Comparison of ENCODE assay signal across 1 cellular context in the genomic region with DNA sequence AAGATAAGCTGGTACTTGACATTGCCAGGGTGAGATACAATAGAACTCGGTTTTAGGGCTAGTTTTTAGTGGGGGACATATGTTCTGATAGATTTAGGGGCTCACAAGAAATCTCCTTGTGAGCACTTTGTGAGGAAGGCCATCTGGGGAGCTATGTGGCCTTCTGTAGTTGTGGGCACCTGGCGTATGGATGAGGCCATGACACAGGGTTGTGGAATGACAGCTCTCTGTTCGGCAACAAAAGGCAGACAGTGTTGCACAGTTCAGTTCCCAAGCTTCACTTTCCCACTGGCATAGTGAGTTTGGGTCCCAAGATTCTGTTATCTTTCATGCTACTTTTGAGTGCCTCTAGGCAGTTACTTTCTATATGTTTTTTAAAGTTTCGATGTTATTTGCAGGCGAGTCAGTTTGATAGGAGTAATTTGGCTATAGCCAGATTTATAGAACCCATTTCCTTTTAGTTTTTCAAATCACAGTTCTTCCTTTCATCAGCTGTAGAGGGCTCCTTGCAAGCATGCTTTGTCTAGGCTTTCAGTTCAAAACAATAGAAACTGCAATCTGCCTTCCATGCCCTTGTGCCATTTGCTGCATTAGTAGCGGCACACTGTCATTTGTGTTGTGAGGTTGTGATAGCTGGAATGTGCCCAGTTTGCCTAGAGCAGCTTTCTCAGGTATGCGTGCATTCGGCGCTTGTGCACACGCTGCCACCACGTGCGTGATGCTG.
TF ChIP-seq lines count a peak whose summit lies in the region.

No MANE protein-coding gene starts in this region.

TF ChIP-seq in WTC11, 78 proteins besides CTCF, POLR2A, EP300 and RAD21 (continued from another document):
- TF ChIP-seq AFF4 (CRISPR knock-in tag; IDR thresholded peaks at IDR 0.05; ENCODE audit: borderline replicate concordance) = no peak
- no peak for TF ChIP-seq ZNF416 (CRISPR knock-in tag; IDR thresholded peaks at IDR 0.05)
- no peak for TF ChIP-seq TEAD4 (CRISPR knock-in tag; IDR thresholded peaks at IDR 0.05)
- TF ChIP-seq ESRRA (CRISPR knock-in tag; IDR thresholded peaks at IDR 0.05; ENCODE audit: borderline replicate concordance) = no peak
- TF ChIP-seq, protein P1, sequence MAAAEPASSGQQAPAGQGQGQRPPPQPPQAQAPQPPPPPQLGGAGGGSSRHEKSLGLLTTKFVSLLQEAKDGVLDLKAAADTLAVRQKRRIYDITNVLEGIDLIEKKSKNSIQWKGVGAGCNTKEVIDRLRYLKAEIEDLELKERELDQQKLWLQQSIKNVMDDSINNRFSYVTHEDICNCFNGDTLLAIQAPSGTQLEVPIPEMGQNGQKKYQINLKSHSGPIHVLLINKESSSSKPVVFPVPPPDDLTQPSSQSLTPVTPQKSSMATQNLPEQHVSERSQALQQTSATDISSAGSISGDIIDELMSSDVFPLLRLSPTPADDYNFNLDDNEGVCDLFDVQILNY (CRISPR knock-in tag; IDR thresholded peaks at IDR 0.05) = no peak
- TF ChIP-seq, protein P2, sequence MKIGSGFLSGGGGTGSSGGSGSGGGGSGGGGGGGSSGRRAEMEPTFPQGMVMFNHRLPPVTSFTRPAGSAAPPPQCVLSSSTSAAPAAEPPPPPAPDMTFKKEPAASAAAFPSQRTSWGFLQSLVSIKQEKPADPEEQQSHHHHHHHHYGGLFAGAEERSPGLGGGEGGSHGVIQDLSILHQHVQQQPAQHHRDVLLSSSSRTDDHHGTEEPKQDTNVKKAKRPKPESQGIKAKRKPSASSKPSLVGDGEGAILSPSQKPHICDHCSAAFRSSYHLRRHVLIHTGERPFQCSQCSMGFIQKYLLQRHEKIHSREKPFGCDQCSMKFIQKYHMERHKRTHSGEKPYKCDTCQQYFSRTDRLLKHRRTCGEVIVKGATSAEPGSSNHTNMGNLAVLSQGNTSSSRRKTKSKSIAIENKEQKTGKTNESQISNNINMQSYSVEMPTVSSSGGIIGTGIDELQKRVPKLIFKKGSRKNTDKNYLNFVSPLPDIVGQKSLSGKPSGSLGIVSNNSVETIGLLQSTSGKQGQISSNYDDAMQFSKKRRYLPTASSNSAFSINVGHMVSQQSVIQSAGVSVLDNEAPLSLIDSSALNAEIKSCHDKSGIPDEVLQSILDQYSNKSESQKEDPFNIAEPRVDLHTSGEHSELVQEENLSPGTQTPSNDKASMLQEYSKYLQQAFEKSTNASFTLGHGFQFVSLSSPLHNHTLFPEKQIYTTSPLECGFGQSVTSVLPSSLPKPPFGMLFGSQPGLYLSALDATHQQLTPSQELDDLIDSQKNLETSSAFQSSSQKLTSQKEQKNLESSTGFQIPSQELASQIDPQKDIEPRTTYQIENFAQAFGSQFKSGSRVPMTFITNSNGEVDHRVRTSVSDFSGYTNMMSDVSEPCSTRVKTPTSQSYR (CRISPR knock-in tag; IDR thresholded peaks at IDR 0.05) = no peak
- TF ChIP-seq, protein P3, sequence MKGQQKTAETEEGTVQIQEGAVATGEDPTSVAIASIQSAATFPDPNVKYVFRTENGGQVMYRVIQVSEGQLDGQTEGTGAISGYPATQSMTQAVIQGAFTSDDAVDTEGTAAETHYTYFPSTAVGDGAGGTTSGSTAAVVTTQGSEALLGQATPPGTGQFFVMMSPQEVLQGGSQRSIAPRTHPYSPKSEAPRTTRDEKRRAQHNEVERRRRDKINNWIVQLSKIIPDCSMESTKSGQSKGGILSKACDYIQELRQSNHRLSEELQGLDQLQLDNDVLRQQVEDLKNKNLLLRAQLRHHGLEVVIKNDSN (CRISPR knock-in tag; IDR thresholded peaks at IDR 0.05) = no peak
- no peak for TF ChIP-seq ZNF671 (CRISPR knock-in tag; IDR thresholded peaks at IDR 0.05)
- no peak for TF ChIP-seq ZNF317 (CRISPR knock-in tag; IDR thresholded peaks at IDR 0.05; ENCODE audit: borderline replicate concordance, low read depth)
- TF ChIP-seq ATF1 (CRISPR knock-in tag; IDR thresholded peaks at IDR 0.05) = no peak
